Comparison of ENCODE assay signal across 21 cellular contexts in the genomic region with DNA sequence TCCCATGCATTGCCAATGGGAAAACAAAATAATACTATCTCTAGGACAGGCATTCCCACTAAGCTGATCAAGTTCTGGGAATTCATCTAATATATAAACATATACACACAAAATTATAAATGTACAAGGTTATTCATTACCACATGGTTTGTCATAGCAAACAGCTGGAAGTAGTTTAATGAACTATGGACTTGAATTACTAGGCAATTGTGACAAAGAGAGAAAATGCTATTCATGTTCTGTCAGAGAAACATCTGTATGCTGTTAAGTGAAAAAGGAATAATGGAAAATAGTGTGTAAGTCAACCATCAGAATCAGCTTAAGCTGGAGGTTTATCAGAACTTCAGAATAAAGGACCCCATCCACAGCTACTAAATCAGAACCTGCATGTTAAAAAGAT. TPM values are rescaled to one million over a fixed set of nuclear protein-coding genes. Genes with fewer than 3 reads are reported as not detected.
A peak's percentile ranks its signal among the peaks of the same experiment; 100 is the strongest.
DNase-seq lines count a peak whose midpoint lies in the region; TF ChIP-seq lines count a peak whose summit lies in the region.
"Had no signal": no experiment of that assay in that cellular context is flagged by ENCODE, and none has a peak within 500 bp of the region (broad histone marks: within the 10 kb centered on the region; RNA-seq: fewer than 3 reads in every experiment).

No MANE protein-coding gene starts in this region.

- H3K27ac Mint-ChIP-seq in activated naive CD4-positive, alpha-beta T cell treated with anti-CD3 and anti-CD28 coated beads, Interleukin-2, amount 50 U/mL, for 24 hours, result no peak overlapping the region
- H3K27ac Mint-ChIP-seq in activated naive CD4-positive, alpha-beta T cell treated with anti-CD3 and anti-CD28 coated beads, Interleukin-2, amount 10 ng/mL, durations not matched to agents 7 days and 5 days, result no peak overlapping the region
- no peak overlapping the region for H3K27ac Mint-ChIP-seq in type B pancreatic cell
- H3K27ac Mint-ChIP-seq: activated CD4-positive, alpha-beta T cell treated with anti-CD3 and anti-CD28 coated beads, Interleukin-2, amount 10 ng/mL, durations not matched to agents 24 days and 14 days; effector memory CD8-positive, alpha-beta T cell had no signal

- no peaks in the 10 kb centered on the region for H3K9me3 ChIP-seq in OCI-LY7 (ENCODE audit: low read length)
- H3K9me3 ChIP-seq: ascending aorta, lower lobe of right lung had no signal

- no peak overlapping the region for H3K4me3 ChIP-seq in OCI-LY7 (ENCODE audit: low read depth, low read length, poor library complexity, severe bottlenecking)
- H3K4me3 ChIP-seq: lower lobe of right lung had no signal

- H3K27me3 Mint-ChIP-seq in activated naive CD4-positive, alpha-beta T cell treated with anti-CD3 and anti-CD28 coated beads, Interleukin-2, amount 50 U/mL, for 24 hours, result no peaks in the 10 kb centered on the region
- peaks cover 3% of the 10 kb centered on the region for H3K27me3 Mint-ChIP-seq in activated naive CD4-positive, alpha-beta T cell treated with anti-CD3 and anti-CD28 coated beads, Interleukin-2, amount 10 ng/mL, durations not matched to agents 7 days and 5 days
- no peaks in the 10 kb centered on the region for H3K27me3 Mint-ChIP-seq in type B pancreatic cell
- H3K27me3 Mint-ChIP-seq: activated CD4-positive, alpha-beta T cell treated with anti-CD3 and anti-CD28 coated beads, Interleukin-2, amount 10 ng/mL, durations not matched to agents 24 days and 14 days; effector memory CD8-positive, alpha-beta T cell had no signal

- H3K9me2 ChIP-seq in OCI-LY7 (ENCODE audit: insufficient read depth, low read length), result no peaks in the 10 kb centered on the region

- peak overlapping the region; percentile 80 for H3K4me2 ChIP-seq in OCI-LY7 (ENCODE audit: low read length)

- POLR2A ChIA-PET in OCI-LY7 (lab: Charles Lee), result interaction anchor here (0.5 to 1.0 kb wide), 2 partner anchors 11 to 240 kb away, joined by 3 to 5 read pairs; no protein-coding TSS in a partner anchor

- no peak for DNase-seq in activated naive CD4-positive, alpha-beta T cell treated with anti-CD3 and anti-CD28 coated beads, Interleukin-2, amount 10 ng/mL, durations not matched to agents 7 days and 5 days
- DNase-seq in OCI-LY7 (ENCODE audit: low spot score) (no peak), fibroblast of peridontal ligament (ENCODE audit: extremely low read depth) (peak; percentile 78), type B pancreatic cell (ENCODE audit: extremely low spot score, unreplicated experiment) (no peak), NCI-H526 treated with DMSO at 0.1 percent for 48 hours (lab: John Stamatoyannopoulos, UW) (no peak), NOMO-1 treated with DMSO at 0.1 percent for 48 hours (lab: John Stamatoyannopoulos, UW; ENCODE audit: unreplicated experiment) (no peak)
- no peak for DNase-seq in stimulated activated CD4-positive, alpha-beta T cell treated with anti-CD3 and anti-CD28 coated beads, Interleukin-4, amount 100 ng/mL, for 24 hours
- DNase-seq: activated CD4-positive, alpha-beta T cell treated with anti-CD3 and anti-CD28 coated beads, Interleukin-2, amount 10 ng/mL, durations not matched to agents 24 days and 14 days; activated CD8-positive, alpha-beta memory T cell treated with anti-CD3 and anti-CD28 coated beads, Interleukin-2, amount 50 U/mL, for 4 hours; DMS153; effector memory CD8-positive, alpha-beta T cell; foreskin keratinocyte; hypothalamus; islet precursor cell; lower lobe of right lung; NCI-H1930; NCI-H446; stimulated activated naive CD8-positive, alpha-beta T cell treated with anti-CD3 and anti-CD28 coated beads, Interleukin-15, Interleukin-2, amounts not matched to agents 100 U/mL and 50 U/mL, for 24 hours; trophoblast cell had no signal

- H4K20me1 ChIP-seq in OCI-LY7 (ENCODE audit: insufficient read depth, low read length), result no peaks in the 10 kb centered on the region; the same call in 1 of the 2 replicates

- CTCF ChIA-PET in activated naive CD4-positive, alpha-beta T cell treated with anti-CD3 and anti-CD28 coated beads, Interleukin-2, amount 10 ng/mL, durations not matched to agents 7 days and 5 days (lab: Charles Lee), result no interaction called here
- CTCF ChIA-PET in OCI-LY7 (lab: Charles Lee; ENCODE audit: unreplicated experiment), result no interaction called here

- peak overlapping the region; percentile 20 for H3K4me3 Mint-ChIP-seq in activated naive CD4-positive, alpha-beta T cell treated with anti-CD3 and anti-CD28 coated beads, Interleukin-2, amount 50 U/mL, for 24 hours
- no peak overlapping the region for H3K4me3 Mint-ChIP-seq in activated naive CD4-positive, alpha-beta T cell treated with anti-CD3 and anti-CD28 coated beads, Interleukin-2, amount 10 ng/mL, durations not matched to agents 7 days and 5 days
- H3K4me3 Mint-ChIP-seq in type B pancreatic cell, result peak overlapping the region; percentile 55

- H3K79me2 ChIP-seq in OCI-LY7 (ENCODE audit: insufficient read depth, low read depth, low read length), result peaks cover 34% of the 10 kb centered on the region

- TF ChIP-seq CTCF in OCI-LY7 (conservative IDR thresholded peaks at IDR 0.05; ENCODE audit: low read length) (no peak), type B pancreatic cell (conservative IDR thresholded peaks at IDR 0.05) (no peak)

- H3K9me3 Mint-ChIP-seq in activated naive CD4-positive, alpha-beta T cell treated with anti-CD3 and anti-CD28 coated beads, Interleukin-2, amount 50 U/mL, for 24 hours, result no peaks in the 10 kb centered on the region
- no peaks in the 10 kb centered on the region for H3K9me3 Mint-ChIP-seq in activated naive CD4-positive, alpha-beta T cell treated with anti-CD3 and anti-CD28 coated beads, Interleukin-2, amount 10 ng/mL, durations not matched to agents 7 days and 5 days
- H3K9me3 Mint-ChIP-seq in type B pancreatic cell, result peaks cover 4% of the 10 kb centered on the region
- H3K9me3 Mint-ChIP-seq: activated CD4-positive, alpha-beta T cell treated with anti-CD3 and anti-CD28 coated beads, Interleukin-2, amount 10 ng/mL, durations not matched to agents 24 days and 14 days; effector memory CD8-positive, alpha-beta T cell had no signal

- H3K36me3 ChIP-seq in OCI-LY7 (ENCODE audit: insufficient read depth, low read length), result peaks cover 2% of the 10 kb centered on the region; the same call in 1 of the 2 replicates
- H3K36me3 ChIP-seq: ascending aorta had no signal

- intact Hi-C loops in OCI-LY7 (cut with micrococcal nuclease; ENCODE audit: unreplicated experiment), result no loop called here

- H3K27ac ChIP-seq in OCI-LY7 (ENCODE audit: low read depth, low read length, poor library complexity, severe bottlenecking), result no peak overlapping the region
- H3K27ac ChIP-seq: ascending aorta, foreskin keratinocyte, lower lobe of right lung had no signal

- H3K4me1 ChIP-seq in OCI-LY7 (ENCODE audit: insufficient read depth, low read length, poor library complexity, severe bottlenecking), result peaks cover 34% of the 10 kb centered on the region
- H3K4me1 ChIP-seq: foreskin keratinocyte had no signal

- H2AFZ ChIP-seq in OCI-LY7 (ENCODE audit: low read length), result no peak overlapping the region

- BruUV-seq in OCI-LY7 (replicated peaks; lab: Mats Ljungman, UMichigan), result no TSS peak

- peaks cover 36% of the 10 kb centered on the region for H3K4me1 Mint-ChIP-seq in activated naive CD4-positive, alpha-beta T cell treated with anti-CD3 and anti-CD28 coated beads, Interleukin-2, amount 50 U/mL, for 24 hours
- H3K4me1 Mint-ChIP-seq in activated naive CD4-positive, alpha-beta T cell treated with anti-CD3 and anti-CD28 coated beads, Interleukin-2, amount 10 ng/mL, durations not matched to agents 7 days and 5 days, result peaks cover 35% of the 10 kb centered on the region
- H3K4me1 Mint-ChIP-seq in type B pancreatic cell (ENCODE audit: unreplicated experiment), result peaks cover 11% of the 10 kb centered on the region

- peaks cover 14% of the 10 kb centered on the region for H3K36me3 Mint-ChIP-seq in activated naive CD4-positive, alpha-beta T cell treated with anti-CD3 and anti-CD28 coated beads, Interleukin-2, amount 50 U/mL, for 24 hours
- H3K36me3 Mint-ChIP-seq in activated naive CD4-positive, alpha-beta T cell treated with anti-CD3 and anti-CD28 coated beads, Interleukin-2, amount 10 ng/mL, durations not matched to agents 7 days and 5 days, result peaks cover 18% of the 10 kb centered on the region
- peaks cover 16% of the 10 kb centered on the region for H3K36me3 Mint-ChIP-seq in type B pancreatic cell

RNA-seq across cellular contexts. Expression of gene ZNF248, which starts 2.8 kb away (rescaled TPM):
- 13.4 and 16.8 TPM in 2 replicates for total RNA-seq in OCI-LY7 (2014; rRNA removed; shearing (Covaris generic))
- total RNA-seq in OCI-LY7 (2022) (15.6 and 16.0 TPM in 2 replicates), type B pancreatic cell (ENCODE audit: low replicate concordance) (6.0 and 9.5 TPM in 2 replicates)
